ENCODE assay signal across 25 cellular contexts in the genomic region with DNA sequence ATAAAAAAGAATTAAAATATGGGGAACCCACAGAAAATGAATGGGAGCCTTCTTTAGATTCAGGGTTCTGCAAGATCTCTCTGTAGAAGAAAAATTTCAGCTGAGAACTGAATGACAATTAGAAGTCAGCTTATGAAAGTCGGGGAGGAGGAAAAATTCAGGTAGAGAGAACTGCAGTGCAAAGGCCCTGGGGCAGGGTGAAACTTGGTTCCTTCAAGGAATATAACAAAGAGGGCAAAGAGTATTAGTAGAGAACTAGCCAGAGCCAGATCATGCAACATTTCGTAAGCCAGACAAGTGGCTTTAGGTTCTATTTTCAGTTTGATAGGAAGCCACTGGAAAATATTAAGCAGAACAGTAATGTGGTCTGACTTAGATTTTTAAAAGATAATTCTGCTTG. TPM values are rescaled to one million over a fixed set of nuclear protein-coding genes. Genes with fewer than 3 reads are reported as not detected.
"Had no signal": no experiment of that assay in that cellular context is flagged by ENCODE, and none has a peak within 500 bp of the region (broad histone marks: within the 10 kb centered on the region; RNA-seq: fewer than 3 reads in every experiment).

No MANE protein-coding gene starts in this region.

- ATAC-seq: effector memory CD8-positive, alpha-beta T cell; left ventricle myocardium superior; lower lobe of right lung; naive thymus-derived CD4-positive, alpha-beta T cell had no signal

- H3K9ac ChIP-seq: neural progenitor cell, parathyroid adenoma had no signal

- H3K27ac ChIP-seq: esophagus squamous epithelium, lower lobe of right lung, neural progenitor cell, parathyroid adenoma, right lobe of liver, testis, tibial artery had no signal

- H3K36me3 ChIP-seq: esophagus squamous epithelium, lower lobe of right lung, neural progenitor cell, right lobe of liver, stomach, tibial artery had no signal

- H3K4me3 ChIP-seq: esophagus squamous epithelium, lower lobe of right lung, neural progenitor cell, right lobe of liver, stomach, testis, tibial artery had no signal

- H3K4me1 Mint-ChIP-seq: nephron, neural progenitor cell had no signal

- H3K9me3 Mint-ChIP-seq: effector memory CD8-positive, alpha-beta T cell; memory B cell; nephron; neural progenitor cell; type B pancreatic cell had no signal

- H2AFZ ChIP-seq: neural progenitor cell, parathyroid adenoma had no signal

- H3K4me1 ChIP-seq: lower lobe of right lung, parathyroid adenoma, right lobe of liver, testis, tibial artery had no signal

- H3K27me3 ChIP-seq: esophagus squamous epithelium, neural progenitor cell, right lobe of liver, stomach, testis, tibial artery had no signal

- H3K4me3 Mint-ChIP-seq: effector memory CD8-positive, alpha-beta T cell; memory B cell; naive thymus-derived CD4-positive, alpha-beta T cell; nephron; neural progenitor cell; type B pancreatic cell had no signal

- H3K27ac Mint-ChIP-seq: effector memory CD8-positive, alpha-beta T cell; memory B cell; naive thymus-derived CD4-positive, alpha-beta T cell; nephron; neural progenitor cell; progenitor cell of endocrine pancreas; type B pancreatic cell had no signal

- H3K4me2 ChIP-seq: neural progenitor cell had no signal

- DNase-seq: cortex of kidney; effector memory CD8-positive, alpha-beta T cell; esophagus squamous epithelium; foreskin melanocyte; left ventricle myocardium superior; lower lobe of right lung; midbrain; naive thymus-derived CD4-positive, alpha-beta T cell; right lobe of liver; small intestine; stimulated activated CD4-positive, alpha-beta T cell treated with anti-CD3 and anti-CD28 coated beads, Interleukin-12 subunit alpha, Interleukin-12 subunit beta, amount 100 ng/mL, for 4 hours; stimulated activated CD4-positive, alpha-beta T cell treated with anti-CD3 and anti-CD28 coated beads, Interleukin-1b, Interleukin-23, amount 100 ng/mL, for 48 hours; stimulated activated CD4-positive, alpha-beta T cell treated with anti-CD3 and anti-CD28 coated beads, Interleukin-4, amount 100 ng/mL, for 1 hour; stimulated activated CD8-positive, alpha-beta memory T cell treated with anti-CD3 and anti-CD28 coated beads, Interleukin-4, amount 100 ng/mL, for 48 hours; stimulated activated naive CD4-positive, alpha-beta T cell treated with Interleukin-2 at 50 U/mL for 16 hours; stomach; testis; tibial artery had no signal

- H3K36me3 Mint-ChIP-seq: memory B cell, neural progenitor cell, type B pancreatic cell had no signal

- H3K27me3 Mint-ChIP-seq: effector memory CD8-positive, alpha-beta T cell; progenitor cell of endocrine pancreas had no signal

- H3K79me2 ChIP-seq: parathyroid adenoma had no signal

- H3K9me3 ChIP-seq: esophagus squamous epithelium, lower lobe of right lung, right lobe of liver, stomach, testis, tibial artery had no signal

RNA-seq across cellular contexts. Expression of a gene that starts 27.8 kb away (rescaled TPM):
- total RNA-seq: dermis microvascular lymphatic vessel endothelial cell had no signal
